29 cellular contexts compared by ENCODE assay signal in genomic region chr7:139354729-139355128, GRCh38. TPM values are rescaled to one million over a fixed set of nuclear protein-coding genes. Genes with fewer than 3 reads are reported as not detected.
"Had no signal": no experiment of that assay in that cellular context is flagged by ENCODE, and none has a peak within 500 bp of the region (broad histone marks: within the 10 kb centered on the region; RNA-seq: fewer than 3 reads in every experiment).

No MANE protein-coding gene starts in this region.

- H3K4me3 Mint-ChIP-seq: activated CD4-positive, alpha-beta memory T cell treated with anti-CD3 and anti-CD28 coated beads, Interleukin-2, amount 10 ng/mL, durations not matched to agents 7 days and 5 days; activated CD4-positive, alpha-beta T cell treated with anti-CD3 and anti-CD28 coated beads, Interleukin-2, amount 10 ng/mL, durations not matched to agents 7 days and 5 days; activated naive CD4-positive, alpha-beta T cell treated with anti-CD3 and anti-CD28 coated beads, Interleukin-2, amount 10 ng/mL, durations not matched to agents 7 days and 5 days; activated naive CD8-positive, alpha-beta T cell treated with anti-CD3 and anti-CD28 coated beads, Interleukin-2, amount 10 ng/mL, durations not matched to agents 7 days and 5 days; activated T-cell treated with anti-CD3 and anti-CD28 coated beads, Interleukin-2, amount 50 U/mL, for 24 hours; effector memory CD8-positive, alpha-beta T cell; mesothelial cell of epicardium; stimulated activated naive B cell treated with anti-CD40 and anti-IgM and Interleukin-4, amounts not matched to agents 10 μg/mL and 1 μg/mL and 100 μg/mL, for 72 hours had no signal

- H3K27ac Mint-ChIP-seq: activated CD4-positive, alpha-beta T cell treated with anti-CD3 and anti-CD28 coated beads, Interleukin-2, amount 10 ng/mL, durations not matched to agents 7 days and 5 days; activated naive CD4-positive, alpha-beta T cell treated with anti-CD3 and anti-CD28 coated beads, Interleukin-2, amount 10 ng/mL, durations not matched to agents 7 days and 5 days; activated naive CD8-positive, alpha-beta T cell treated with anti-CD3 and anti-CD28 coated beads, Interleukin-2, amount 10 ng/mL, durations not matched to agents 7 days and 5 days; effector memory CD8-positive, alpha-beta T cell; mesothelial cell of epicardium; stimulated activated naive B cell treated with anti-CD40 and anti-IgM and Interleukin-4, amounts not matched to agents 10 μg/mL and 1 μg/mL and 100 μg/mL, for 72 hours had no signal

- H3K36me3 ChIP-seq: cardiac muscle cell, colonic mucosa, pancreas, thyroid gland, vagina had no signal

- H3K27me3 Mint-ChIP-seq: activated CD4-positive, alpha-beta memory T cell treated with anti-CD3 and anti-CD28 coated beads, Interleukin-2, amount 10 ng/mL, durations not matched to agents 7 days and 5 days; activated CD4-positive, alpha-beta T cell treated with anti-CD3 and anti-CD28 coated beads, Interleukin-2, amount 10 ng/mL, durations not matched to agents 7 days and 5 days; activated naive CD4-positive, alpha-beta T cell treated with anti-CD3 and anti-CD28 coated beads, Interleukin-2, amount 10 ng/mL, durations not matched to agents 7 days and 5 days; activated naive CD8-positive, alpha-beta T cell treated with anti-CD3 and anti-CD28 coated beads, Interleukin-2, amount 10 ng/mL, durations not matched to agents 7 days and 5 days; activated T-cell treated with anti-CD3 and anti-CD28 coated beads, Interleukin-2, amount 50 U/mL, for 24 hours; effector memory CD8-positive, alpha-beta T cell; naive B cell; stimulated activated naive B cell treated with anti-CD40 and anti-IgM and Interleukin-4, amounts not matched to agents 10 μg/mL and 1 μg/mL and 100 μg/mL, for 72 hours had no signal

- ATAC-seq: effector memory CD8-positive, alpha-beta T cell; left cardiac atrium; pancreas; psoas muscle; stimulated activated naive B cell treated with anti-CD40 and anti-IgM and Interleukin-4, amounts not matched to agents 10 μg/mL and 1 μg/mL and 100 μg/mL, for 72 hours had no signal

- H3K27me3 ChIP-seq: ascending aorta, cardiac muscle cell, colonic mucosa, dorsolateral prefrontal cortex, pancreas, stomach, thyroid gland, upper lobe of left lung, vagina had no signal

- DNase-seq: activated CD4-positive, alpha-beta memory T cell treated with anti-CD3 and anti-CD28 coated beads, Interleukin-2, amount 10 ng/mL, durations not matched to agents 7 days and 5 days; activated CD4-positive, alpha-beta T cell treated with anti-CD3 and anti-CD28 coated beads for 1 hour; activated CD4-positive, alpha-beta T cell treated with anti-CD3 and anti-CD28 coated beads, Interleukin-2, amount 10 ng/mL, durations not matched to agents 7 days and 5 days; activated CD8-positive, alpha-beta memory T cell treated with anti-CD3 and anti-CD28 coated beads, Interleukin-2, amount 50 U/mL, for 48 hours; activated gamma-delta T cell; activated naive CD4-positive, alpha-beta T cell treated with anti-CD3 and anti-CD28 coated beads, Interleukin-2, amount 10 ng/mL, durations not matched to agents 7 days and 5 days; activated naive CD8-positive, alpha-beta T cell treated with anti-CD3 and anti-CD28 coated beads, Interleukin-2, amount 10 ng/mL, durations not matched to agents 7 days and 5 days; activated T-cell treated with anti-CD3 and anti-CD28 coated beads, Interleukin-2, amount 50 U/mL, for 24 hours; cerebellar nuclear complex; colonic mucosa; dorsolateral prefrontal cortex; effector memory CD8-positive, alpha-beta T cell; head of caudate nucleus; hippocampal formation; left cardiac atrium; naive B cell; nucleus accumbens; pancreas; psoas muscle; stimulated activated CD4-positive, alpha-beta T cell treated with anti-CD3 and anti-CD28 coated beads, Interleukin-15, amount 100 ng/mL, for 24 hours; stimulated activated CD4-positive, alpha-beta T cell treated with anti-CD3 and anti-CD28 coated beads, Interleukin-2, amount 100 ng/mL, for 24 hours; stimulated activated naive B cell treated with anti-CD40 and anti-IgM and Interleukin-4, amounts not matched to agents 10 μg/mL and 1 μg/mL and 100 μg/mL, for 72 hours; stomach; thyroid gland; upper lobe of left lung had no signal

- H3K4me3 ChIP-seq: ascending aorta, cardiac muscle cell, colonic mucosa, dorsolateral prefrontal cortex, pancreas, psoas muscle, stomach, thyroid gland, upper lobe of left lung, vagina had no signal

- H3K9me3 Mint-ChIP-seq: activated CD4-positive, alpha-beta memory T cell treated with anti-CD3 and anti-CD28 coated beads, Interleukin-2, amount 10 ng/mL, durations not matched to agents 7 days and 5 days; activated CD4-positive, alpha-beta T cell treated with anti-CD3 and anti-CD28 coated beads, Interleukin-2, amount 10 ng/mL, durations not matched to agents 7 days and 5 days; activated naive CD4-positive, alpha-beta T cell treated with anti-CD3 and anti-CD28 coated beads, Interleukin-2, amount 10 ng/mL, durations not matched to agents 7 days and 5 days; activated naive CD8-positive, alpha-beta T cell treated with anti-CD3 and anti-CD28 coated beads, Interleukin-2, amount 10 ng/mL, durations not matched to agents 7 days and 5 days; activated T-cell treated with anti-CD3 and anti-CD28 coated beads, Interleukin-2, amount 50 U/mL, for 24 hours; effector memory CD8-positive, alpha-beta T cell; mesothelial cell of epicardium; naive B cell; stimulated activated naive B cell treated with anti-CD40 and anti-IgM and Interleukin-4, amounts not matched to agents 10 μg/mL and 1 μg/mL and 100 μg/mL, for 72 hours had no signal

RNA-seq across cellular contexts. Expression of gene FMC1, which starts 13.6 kb away (rescaled TPM):
- total RNA-seq: ascending aorta had no signal
